ENCODE assay signal across 17 cellular contexts in genomic region chr5:54091416-54092130, GRCh38.
DNase-seq lines count a peak whose midpoint lies in the region; ATAC-seq and TF ChIP-seq lines count a peak whose summit lies in the region.
"Had no signal": no experiment of that assay in that cellular context is flagged by ENCODE, and none has a peak within 500 bp of the region (broad histone marks: within the 10 kb centered on the region; RNA-seq: fewer than 3 reads in every experiment).

No MANE protein-coding gene starts in this region.

- H3K56ac ChIP-seq in IMR-90 (ENCODE audit: extremely low read depth, insufficient read depth, low read length) = no peak overlapping the region
- H3K56ac ChIP-seq in H9 (ENCODE audit: insufficient read length, low read depth, low read length) = no peak overlapping the region

- H3K79me2 ChIP-seq in SK-N-SH (ENCODE audit: insufficient read depth) = no peaks in the 10 kb centered on the region
- no peaks in the 10 kb centered on the region for H3K79me2 ChIP-seq in H9 (ENCODE audit: insufficient read depth, low read length)

- peak overlapping the region; percentile 43 for H3K14ac ChIP-seq in IMR-90 (replicated peaks; ENCODE audit: low read depth, low read length)
- H3K14ac ChIP-seq in H9 (ENCODE audit: insufficient read depth, low read length) = no peak overlapping the region

- H4K8ac ChIP-seq in IMR-90 (ENCODE audit: low read depth in 2 of 2, low read length in 2 of 2) = peak overlapping the region in 1 of 2 experiments; percentile 48; a peak in 2 of 4 replicates
- no peak overlapping the region for H4K8ac ChIP-seq in H9 (replicated peaks; ENCODE audit: insufficient read length, low read depth, low read length)

- H3K36me3 ChIP-seq in IMR-90 (ENCODE audit: control insufficient read depth, insufficient read depth, low read length) (no peaks in the 10 kb centered on the region), SK-N-SH (replicated peaks in 1 of 2; ENCODE audit: control insufficient read depth in 1 of 2, insufficient read depth in 2 of 2, low read length in 1 of 2) (no peaks in the 10 kb centered on the region), prostate gland (no peaks in the 10 kb centered on the region), left lung (no peaks in the 10 kb centered on the region)
- H3K36me3 ChIP-seq: SJCRH30 had no signal

- TF ChIP-seq POLR2A in IMR-90 (IDR thresholded peaks at IDR 0.05; ENCODE audit: low read depth, low read length) (no peak), prostate gland (IDR thresholded peaks at IDR 0.05) (no peak)

- H2BK20ac ChIP-seq in IMR-90 (ENCODE audit: low read depth, low read length) (peak overlapping the region; percentile 64), H9 (ENCODE audit: low read depth, low read length, poor library complexity, severe bottlenecking) (no peak overlapping the region)

- H3K18ac ChIP-seq in IMR-90 (ENCODE audit: low read depth, low read length) = peak overlapping the region; percentile 29
- H3K18ac ChIP-seq in H9 (ENCODE audit: insufficient read length, low read depth, low read length) = no peak overlapping the region

- ATAC-seq in IMR-90 (ENCODE audit: low read depth) = no peak
- no peak for ATAC-seq in HG02798 (IDR thresholded peaks at IDR 0.05; ENCODE audit: poor library complexity, unreplicated experiment)
- ATAC-seq in GM18870 (IDR thresholded peaks at IDR 0.05; ENCODE audit: unreplicated experiment) = no peak
- ATAC-seq in left lung = no peak

- H3K9me3 ChIP-seq in IMR-90 (ENCODE audit: control insufficient read depth, insufficient read depth, low read length) (no peaks in the 10 kb centered on the region), SK-N-SH (no peaks in the 10 kb centered on the region), prostate gland (no peaks in the 10 kb centered on the region), H9 (ENCODE audit: control insufficient read depth, low read depth, low read length) (no peaks in the 10 kb centered on the region), left lung (no peaks in the 10 kb centered on the region)
- H3K9me3 ChIP-seq: SJCRH30 had no signal

- H3K4me1 Mint-ChIP-seq in H9 = peaks cover 37 to 43% of the 10 kb centered on the region in 2 experiments
- H3K4me1 Mint-ChIP-seq: activated naive CD8-positive, alpha-beta T cell treated with anti-CD3 and anti-CD28 coated beads for 36 hours had no signal

- H2BK120ac ChIP-seq in IMR-90 (ENCODE audit: low read depth, low read length) = peak overlapping the region; percentile 79
- H2BK120ac ChIP-seq in H9 (ENCODE audit: low read depth, low read length, poor library complexity, severe bottlenecking) = no peak overlapping the region

- H3K4me1 ChIP-seq in IMR-90 (ENCODE audit: control insufficient read depth, insufficient read depth, low read length) (peaks cover 12% of the 10 kb centered on the region), SK-N-SH (ENCODE audit: control insufficient read depth in 1 of 2, insufficient read depth in 2 of 2, low read depth in 1 of 2, low read length in 1 of 2) (peaks cover 8 to 16% of the 10 kb centered on the region in 2 experiments; a peak in 3 of 4 replicates), prostate gland (replicated peaks) (no peaks in the 10 kb centered on the region), H9 (ENCODE audit: insufficient read depth, low read length) (no peaks in the 10 kb centered on the region), left lung (peaks cover 0 to 3% of the 10 kb centered on the region in 2 donors)

- H3K9ac ChIP-seq in IMR-90 (ENCODE audit: low read depth, low read length) (no peak overlapping the region), SK-N-SH (no peak overlapping the region), H9 (ENCODE audit: extremely low read depth, insufficient read length, low read length) (no peak overlapping the region)

- H4K91ac ChIP-seq in IMR-90 (ENCODE audit: insufficient read depth, low read depth, low read length) (peak overlapping the region; percentile 59), H9 (ENCODE audit: insufficient read length, low read depth, low read length) (no peak overlapping the region)

- H3T11ph ChIP-seq in H9 (ENCODE audit: low read length) = no peak overlapping the region

- POLR2A ChIA-PET in IMR-90 (lab: Charles Lee; ENCODE audit: unreplicated experiment) (no interaction called here), SK-N-SH (lab: Yijun Ruan, JAX) (no interaction called here)

- no peaks in the 10 kb centered on the region for H3K9me1 ChIP-seq in IMR-90 (ENCODE audit: insufficient read depth, low read length)

- no peaks in the 10 kb centered on the region for H3K27me3 Mint-ChIP-seq in H9 (ENCODE audit: low read depth)
- H3K27me3 Mint-ChIP-seq: activated naive CD8-positive, alpha-beta T cell treated with anti-CD3 and anti-CD28 coated beads for 36 hours; activated T-cell treated with anti-CD3 and anti-CD28 coated beads, Interleukin-2, amount 50 U/mL, for 24 hours had no signal

- no peak overlapping the region for H3K4me3 Mint-ChIP-seq in H9
- H3K4me3 Mint-ChIP-seq: activated naive CD8-positive, alpha-beta T cell treated with anti-CD3 and anti-CD28 coated beads for 36 hours; activated T-cell treated with anti-CD3 and anti-CD28 coated beads, Interleukin-2, amount 50 U/mL, for 24 hours had no signal

- H3K27me3 ChIP-seq in IMR-90 (ENCODE audit: control insufficient read depth, insufficient read depth, low read length) = no peaks in the 10 kb centered on the region
- no peaks in the 10 kb centered on the region for H3K27me3 ChIP-seq in SK-N-SH (ENCODE audit: insufficient read depth)
- no peaks in the 10 kb centered on the region for H3K27me3 ChIP-seq in prostate gland (replicated peaks; ENCODE audit: insufficient read depth)
- H3K27me3 ChIP-seq in H9 (ENCODE audit: insufficient read depth, low read length) = no peaks in the 10 kb centered on the region
- H3K27me3 ChIP-seq in left lung = no peaks in the 10 kb centered on the region
- H3K27me3 ChIP-seq: SJCRH30 had no signal

- H3K27ac Mint-ChIP-seq in H9 = peak overlapping the region in 1 of 3 experiments; percentile 91; a peak in 3 of 7 replicates
- H3K27ac Mint-ChIP-seq: activated naive CD8-positive, alpha-beta T cell treated with anti-CD3 and anti-CD28 coated beads for 36 hours; activated T-cell treated with anti-CD3 and anti-CD28 coated beads, Interleukin-2, amount 50 U/mL, for 24 hours had no signal

- dilution Hi-C loops in IMR-90 (cut with HindIII; ENCODE audit: low sequenced_read_pairs, unreplicated experiment) = no loop called here

- no TSS peak for BruUV-seq in IMR-90 (replicated peaks; lab: Mats Ljungman, UMichigan)

- H3K27ac ChIP-seq in IMR-90 (ENCODE audit: insufficient read depth, low read length) (peak overlapping the region; percentile 23; the same call in 1 of the 2 replicates), SK-N-SH (ENCODE audit: low read depth in 2 of 2, low read length in 1 of 2) (peak overlapping the region; percentile 41 to 66; a peak in 3 of 4 replicates), epithelial cell of prostate (no peak overlapping the region), prostate gland (no peak overlapping the region), H9 (ENCODE audit: insufficient read length, low read depth, low read length) (no peak overlapping the region), left lung (no peak overlapping the region)
- H3K27ac ChIP-seq: SJCRH30 had no signal

- no peak overlapping the region for H2AK9ac ChIP-seq in IMR-90 (replicated peaks; ENCODE audit: low read depth, low read length, poor library complexity)

- H3K79me1 ChIP-seq in IMR-90 (ENCODE audit: low read depth in 1 of 2, low read length in 2 of 2) (peaks cover 0 to 3% of the 10 kb centered on the region in 2 experiments; a peak in 1 of 4 replicates), H9 (ENCODE audit: insufficient read depth, low read depth, low read length, poor library complexity, severe bottlenecking) (no peaks in the 10 kb centered on the region)

- no peak overlapping the region; the same call in 1 of the 2 replicates for H3K23ac ChIP-seq in IMR-90 (ENCODE audit: low read depth, low read length)
- H3K23ac ChIP-seq in H9 (ENCODE audit: insufficient read length, low read depth, low read length) = no peak overlapping the region

- peak overlapping the region; percentile 77 for H3K4ac ChIP-seq in IMR-90 (ENCODE audit: low read depth, low read length)
- H3K4ac ChIP-seq in H9 (ENCODE audit: low read depth, low read length) = no peak overlapping the region

- TF ChIP-seq RAD21 in IMR-90 (IDR thresholded peaks at IDR 0.05; ENCODE audit: low read length) (no peak), SK-N-SH (IDR thresholded peaks at IDR 0.05; ENCODE audit: low read length) (no peak)

- H3K4me3 ChIP-seq in IMR-90 (ENCODE audit: insufficient read depth, low read depth, low read length) (no peak overlapping the region), SK-N-SH (ENCODE audit: low read depth in 2 of 2, low read length in 1 of 2) (no peak overlapping the region), prostate gland (no peak overlapping the region), left lung (no peak overlapping the region)
- H3K4me3 ChIP-seq: SJCRH30 had no signal

- TF ChIP-seq CTCF in IMR-90 (conservative IDR thresholded peaks at IDR 0.05; ENCODE audit: low read depth, low read length) (no peak), SK-N-SH (IDR thresholded peaks at IDR 0.05) (no peak), prostate gland (IDR thresholded peaks at IDR 0.05) (no peak), H9 (conservative IDR thresholded peaks at IDR 0.05) (no peak), left lung (IDR thresholded peaks at IDR 0.05) (no peak)

- H2BK15ac ChIP-seq in IMR-90 (ENCODE audit: low read depth, low read length) (peak overlapping the region; percentile 30; the same call in 2 of the 3 replicates), H9 (ENCODE audit: low read depth, low read length) (no peak overlapping the region)

- CTCF ChIA-PET in IMR-90 (lab: Yijun Ruan, JAX) = interaction anchor here (0.5 to 1.0 kb wide), 3 partner anchors 13 to 669 kb away, joined by 3 to 4 read pairs (median 4); no protein-coding TSS in a partner anchor
- CTCF ChIA-PET in SK-N-SH (lab: Yijun Ruan, JAX) = interaction anchor here (0.6 kb wide), 1 partner anchor 614 kb away, joined by 3 read pairs; no protein-coding TSS in a partner anchor

- H2BK5ac ChIP-seq in IMR-90 (ENCODE audit: low read depth, low read length, poor library complexity, severe bottlenecking) (peak overlapping the region; percentile 14), H9 (ENCODE audit: insufficient read length, low read length) (no peak overlapping the region)

- in situ Hi-C loops in IMR-90 (cut with MboI; ENCODE audit: low sequenced_read_pairs) = no loop called here

- H3K4me2 ChIP-seq in IMR-90 (ENCODE audit: low read depth, low read length) (no peak overlapping the region), SK-N-SH (0 out of 2 replicates have a peak overlapping the region, but pooled peaks have one; percentile 34), H9 (ENCODE audit: insufficient read depth, insufficient read length, low read length) (no peak overlapping the region)

- TF ChIP-seq EP300 in SK-N-SH (IDR thresholded peaks at IDR 0.05; ENCODE audit: borderline replicate concordance in 1 of 2, low read depth in 1 of 2, low read length in 1 of 2) = no peak

- H3K9me3 Mint-ChIP-seq in H9 = no peaks in the 10 kb centered on the region; a peak in 1 of 5 replicates
- H3K9me3 Mint-ChIP-seq: activated naive CD8-positive, alpha-beta T cell treated with anti-CD3 and anti-CD28 coated beads for 36 hours; activated T-cell treated with anti-CD3 and anti-CD28 coated beads, Interleukin-2, amount 50 U/mL, for 24 hours had no signal

- H2AFZ ChIP-seq in IMR-90 (replicated peaks; ENCODE audit: low read length, poor library complexity) (no peak overlapping the region), SK-N-SH (ENCODE audit: low read depth) (no peak overlapping the region), H9 (ENCODE audit: low read length) (no peak overlapping the region)

- H3K23me2 ChIP-seq in H9 (ENCODE audit: insufficient read length, low read depth, low read length, poor library complexity, severe bottlenecking) = no peaks in the 10 kb centered on the region

- H3K9me2 ChIP-seq in SK-N-SH = no peaks in the 10 kb centered on the region

- H4K5ac ChIP-seq in IMR-90 (ENCODE audit: low read depth, low read length) = peak overlapping the region; percentile 71; the same call in 1 of the 2 replicates
- H4K5ac ChIP-seq in H9 (ENCODE audit: insufficient read length, low read depth, low read length) = no peak overlapping the region

- no peaks in the 10 kb centered on the region; a peak in 1 of 7 replicates for H3K36me3 Mint-ChIP-seq in H9 (ENCODE audit: insufficient read depth in 1 of 3, low read depth in 3 of 3)
- H3K36me3 Mint-ChIP-seq: activated naive CD8-positive, alpha-beta T cell treated with anti-CD3 and anti-CD28 coated beads for 36 hours had no signal

- intact Hi-C loops in IMR-90 (cut with micrococcal nuclease) = loop anchor here (2.0 kb wide), 1 partner anchor 125 kb away; no protein-coding TSS in a partner anchor
- intact Hi-C loops in prostate gland (cut with DNase I) = no loop called here
- intact Hi-C loops in left lung (cut with DNase I) = no loop called here

- WGBS in IMR-90 (ENCODE audit: extremely low coverage in 2 of 2, insufficient read length in 1 of 2), 2 experiments = no CpG with 5 or more reads among the region's 8 CpGs
- WGBS in SK-N-SH (ENCODE audit: low lambda C conversion rate) = 89% methylated on average over 8 of the region's 8 CpGs
- 63% methylated on average over 8 of the region's 8 CpGs for WGBS in prostate gland
- WGBS in H9 (ENCODE audit: extremely low coverage, insufficient read length, low lambda C conversion rate) = no CpG with 5 or more reads among the region's 8 CpGs

- no peak overlapping the region for H2BK12ac ChIP-seq in H9 (ENCODE audit: insufficient read length, low read depth, low read length)

- peaks cover 4% of the 10 kb centered on the region for H3F3A ChIP-seq in SK-N-SH (replicated peaks; ENCODE audit: insufficient read depth)

- H4K20me1 ChIP-seq in IMR-90 (ENCODE audit: insufficient read depth, low read length) (no peaks in the 10 kb centered on the region), SK-N-SH (ENCODE audit: insufficient read depth) (no peaks in the 10 kb centered on the region), H9 (ENCODE audit: control insufficient read depth, insufficient read depth, insufficient read length) (no peaks in the 10 kb centered on the region)

- H2AK5ac ChIP-seq in IMR-90 (ENCODE audit: low read depth, low read length) (peak overlapping the region; percentile 77), H9 (ENCODE audit: insufficient read length, low read length) (no peak overlapping the region)

- DNase-seq in IMR-90 (no peak), SK-N-SH (no peak), epithelial cell of prostate (ENCODE audit: low read depth, low spot score) (peak; percentile 49), prostate gland (ENCODE audit: low spot score) (peak; percentile 19), H9 (no peak), left lung (no peak)
- DNase-seq: activated CD4-positive, alpha-beta T cell treated with anti-CD3 and anti-CD28 coated beads, Interleukin-2, amount 50 U/mL, for 1 hour; activated naive CD8-positive, alpha-beta T cell treated with anti-CD3 and anti-CD28 coated beads for 36 hours; activated T-cell treated with anti-CD3 and anti-CD28 coated beads, Interleukin-2, amount 50 U/mL, for 24 hours; central memory CD4-positive, alpha-beta T cell; head of caudate nucleus; islet precursor cell; NCI-H2029; stimulated activated CD4-positive, alpha-beta T cell treated with anti-CD3 and anti-CD28 coated beads, Interleukin-15, amount 100 ng/mL, for 24 hours had no signal

Comparison
In these comparisons a context has a peak if more than half of its experiments do, and no peak if none do; other contexts are left out.
1. DNase-seq: peak in epithelial cell of prostate (single experiment) and prostate gland (single experiment); none in IMR-90 (single experiment), SK-N-SH (single experiment), H9 (single experiment) and left lung (0 of 2).
2. H3K27ac ChIP-seq: peak in IMR-90 (single experiment) and SK-N-SH (2 of 2); none in epithelial cell of prostate (single experiment), prostate gland (0 of 2), H9 (single experiment) and left lung (0 of 2).